Comparison of ENCODE assay signal across 19 cellular contexts in genomic region chr19:52034051-52034728, GRCh38. TPM values are rescaled to one million over a fixed set of nuclear protein-coding genes. Genes with fewer than 3 reads are reported as not detected.
DNase-seq lines count a peak whose midpoint lies in the region; ATAC-seq and TF ChIP-seq lines count a peak whose summit lies in the region.
"Had no signal": no experiment of that assay in that cellular context is flagged by ENCODE, and none has a peak within 500 bp of the region (broad histone marks: within the 10 kb centered on the region; RNA-seq: fewer than 3 reads in every experiment).

No MANE protein-coding gene starts in this region.

- no peak for ATAC-seq in IMR-90 (ENCODE audit: low read depth)
- no peak for ATAC-seq in gastroesophageal sphincter
- ATAC-seq in Right ventricle myocardium superior (ENCODE audit: poor library complexity): no peak
- ATAC-seq: activated T-helper 17 cell treated with anti-CD3 and anti-CD28 coated beads, Interleukin-2, amount 50 U/mL, for 72 hours; T-helper 17 cell had no signal

- H3K27ac Mint-ChIP-seq in CD8-positive, alpha-beta memory T cell: no peak overlapping the region
- no peak overlapping the region for H3K27ac Mint-ChIP-seq in activated T-cell treated with anti-CD3 and anti-CD28 coated beads, Interleukin-2, amount 50 U/mL, for 24 hours
- H3K27ac Mint-ChIP-seq: activated B cell treated with CpG ODN at 0.5 μM for 24 hours; activated T-helper 17 cell treated with anti-CD3 and anti-CD28 coated beads, Interleukin-2, amount 50 U/mL, for 72 hours; mesothelial cell of epicardium; T-helper 17 cell had no signal

- H3K23ac ChIP-seq in IMR-90 (ENCODE audit: low read depth, low read length): no peak overlapping the region

- H3K4me1 Mint-ChIP-seq in CD8-positive, alpha-beta memory T cell: no peaks in the 10 kb centered on the region
- no peaks in the 10 kb centered on the region for H3K4me1 Mint-ChIP-seq in activated T-cell treated with anti-CD3 and anti-CD28 coated beads, Interleukin-2, amount 50 U/mL, for 24 hours (ENCODE audit: low read depth)
- H3K4me1 Mint-ChIP-seq: activated B cell treated with CpG ODN at 0.5 μM for 24 hours; activated T-helper 17 cell treated with anti-CD3 and anti-CD28 coated beads, Interleukin-2, amount 50 U/mL, for 72 hours; mesothelial cell of epicardium; T-helper 17 cell had no signal

- BruUV-seq in IMR-90 (replicated peaks; lab: Mats Ljungman, UMichigan): no TSS peak

- WGBS in IMR-90 (ENCODE audit: extremely low coverage in 2 of 2, insufficient read length in 1 of 2), 2 experiments: 100% methylated on average over 1 of the region's 12 CpGs; no CpG with 5 or more reads in 1 of the 2 experiments
- WGBS in gastroesophageal sphincter (ENCODE audit: low coverage in 1 of 2), 2 donors: 98% methylated on average over 8 to 10 of the region's 12 CpGs

- no peak for TF ChIP-seq RAD21 in IMR-90 (IDR thresholded peaks at IDR 0.05; ENCODE audit: low read length)

- no peak overlapping the region for H2BK20ac ChIP-seq in IMR-90 (ENCODE audit: low read depth, low read length)

- peak overlapping the region; percentile 35 for H3K4me3 ChIP-seq in CD8-positive, alpha-beta memory T cell (ENCODE audit: low read length)
- H3K4me3 ChIP-seq in IMR-90 (ENCODE audit: insufficient read depth, low read depth, low read length): no peak overlapping the region
- peak overlapping the region; percentile 20 to 40 for H3K4me3 ChIP-seq in duodenal mucosa (ENCODE audit: low read depth in 1 of 2, low read length in 2 of 2)
- peak overlapping the region; percentile 14 to 42 for H3K4me3 ChIP-seq in muscle layer of colon (ENCODE audit: low read depth in 1 of 2, low read length in 2 of 2)
- H3K4me3 ChIP-seq in gastroesophageal sphincter: no peak overlapping the region
- H3K4me3 ChIP-seq: testis had no signal

- no peak overlapping the region for H2AK5ac ChIP-seq in IMR-90 (ENCODE audit: low read depth, low read length)

- dilution Hi-C loops in IMR-90 (cut with HindIII; ENCODE audit: low sequenced_read_pairs, unreplicated experiment): no loop called here

- DNase-seq in CD8-positive, alpha-beta memory T cell: no peak
- DNase-seq in IMR-90: peak; percentile 8
- no peak for DNase-seq in Right ventricle myocardium superior
- no peak for DNase-seq in SHP77 (lab: John Stamatoyannopoulos, UW)
- DNase-seq in activated T-cell treated with anti-CD3 and anti-CD28 coated beads, Interleukin-2, amount 50 U/mL, for 24 hours: no peak
- DNase-seq: activated B cell treated with CpG ODN at 0.5 μM for 24 hours; activated CD8-positive, alpha-beta memory T cell treated with anti-CD3 and anti-CD28 coated beads for 24 hours; amygdala; DMS153; Kasumi-1; NCI-H1436; stimulated activated CD4-positive, alpha-beta T cell treated with anti-CD3 and anti-CD28 coated beads, Interleukin-2, amount 100 ng/mL, for 48 hours; T-helper 17 cell; testis had no signal

- POLR2A ChIA-PET in CD8-positive, alpha-beta memory T cell (lab: Charles Lee): no interaction called here
- POLR2A ChIA-PET in IMR-90 (lab: Charles Lee; ENCODE audit: unreplicated experiment): no interaction called here

- H3K36me3 Mint-ChIP-seq in CD8-positive, alpha-beta memory T cell: peaks cover 36 to 75% (median 67%) of the 10 kb centered on the region in 3 donors
- H3K36me3 Mint-ChIP-seq in activated T-cell treated with anti-CD3 and anti-CD28 coated beads, Interleukin-2, amount 50 U/mL, for 24 hours (ENCODE audit: low read depth): peaks cover 97% of the 10 kb centered on the region

- no peak overlapping the region for H3K4me2 ChIP-seq in IMR-90 (ENCODE audit: low read depth, low read length)

- no peak overlapping the region for H4K5ac ChIP-seq in IMR-90 (ENCODE audit: low read depth, low read length)

- intact Hi-C loops in IMR-90 (cut with micrococcal nuclease) (no loop called here), Right ventricle myocardium superior (cut with DNase I) (no loop called here)

- peaks cover 76% of the 10 kb centered on the region for H3K9me3 ChIP-seq in CD8-positive, alpha-beta memory T cell (ENCODE audit: low read length)
- H3K9me3 ChIP-seq in IMR-90 (ENCODE audit: control insufficient read depth, insufficient read depth, low read length) (peaks cover 65% of the 10 kb centered on the region), duodenal mucosa (ENCODE audit: control insufficient read depth in 1 of 2, low read length in 2 of 2) (peaks cover 69 to 90% of the 10 kb centered on the region in 2 donors), muscle layer of colon (ENCODE audit: low read length) (peaks cover 67% of the 10 kb centered on the region), gastroesophageal sphincter (peaks cover 7 to 93% (median 14%) of the 10 kb centered on the region in 3 donors)
- H3K9me3 ChIP-seq: testis had no signal

- H2AK9ac ChIP-seq in IMR-90 (replicated peaks; ENCODE audit: low read depth, low read length, poor library complexity): no peak overlapping the region

- H3K9ac ChIP-seq in IMR-90 (ENCODE audit: low read depth, low read length) (no peak overlapping the region), duodenal mucosa (ENCODE audit: low read depth in 1 of 2, low read length in 2 of 2) (no peak overlapping the region), muscle layer of colon (ENCODE audit: low read length) (no peak overlapping the region)

- H3K4me1 ChIP-seq in CD8-positive, alpha-beta memory T cell (ENCODE audit: insufficient read depth, low read length): no peaks in the 10 kb centered on the region
- H3K4me1 ChIP-seq in IMR-90 (ENCODE audit: control insufficient read depth, insufficient read depth, low read length) (no peaks in the 10 kb centered on the region), duodenal mucosa (ENCODE audit: control insufficient read depth in 1 of 2, insufficient read depth in 2 of 2, low read length in 2 of 2) (peaks cover 0 to under 1% of the 10 kb centered on the region in 2 donors), muscle layer of colon (ENCODE audit: insufficient read depth, low read length) (no peaks in the 10 kb centered on the region), gastroesophageal sphincter (peaks cover 0 to under 1% (median 0%) of the 10 kb centered on the region in 3 donors)
- H3K4me1 ChIP-seq: testis had no signal

- no peaks in the 10 kb centered on the region for H4K20me1 ChIP-seq in IMR-90 (ENCODE audit: insufficient read depth, low read length)

- TF ChIP-seq CTCF in IMR-90 (conservative IDR thresholded peaks at IDR 0.05; ENCODE audit: low read depth, low read length): no peak
- no peak for TF ChIP-seq CTCF in gastroesophageal sphincter (IDR thresholded peaks at IDR 0.05)

- no peak overlapping the region for H3K4me3 Mint-ChIP-seq in CD8-positive, alpha-beta memory T cell
- H3K4me3 Mint-ChIP-seq in activated T-cell treated with anti-CD3 and anti-CD28 coated beads, Interleukin-2, amount 50 U/mL, for 24 hours: no peak overlapping the region
- H3K4me3 Mint-ChIP-seq: activated B cell treated with CpG ODN at 0.5 μM for 24 hours; activated T-helper 17 cell treated with anti-CD3 and anti-CD28 coated beads, Interleukin-2, amount 50 U/mL, for 72 hours; mesothelial cell of epicardium; T-helper 17 cell had no signal

- no peak overlapping the region for H3K14ac ChIP-seq in IMR-90 (replicated peaks; ENCODE audit: low read depth, low read length)

- no peak overlapping the region for H3K56ac ChIP-seq in IMR-90 (ENCODE audit: extremely low read depth, insufficient read depth, low read length)

- H3K18ac ChIP-seq in IMR-90 (ENCODE audit: low read depth, low read length): no peak overlapping the region

- no peak overlapping the region for H2BK15ac ChIP-seq in IMR-90 (ENCODE audit: low read depth, low read length)

- H2BK5ac ChIP-seq in IMR-90 (ENCODE audit: low read depth, low read length, poor library complexity, severe bottlenecking): no peak overlapping the region

- H3K27me3 Mint-ChIP-seq in CD8-positive, alpha-beta memory T cell: no peaks in the 10 kb centered on the region
- H3K27me3 Mint-ChIP-seq in activated T-cell treated with anti-CD3 and anti-CD28 coated beads, Interleukin-2, amount 50 U/mL, for 24 hours: no peaks in the 10 kb centered on the region
- H3K27me3 Mint-ChIP-seq: activated B cell treated with CpG ODN at 0.5 μM for 24 hours; activated T-helper 17 cell treated with anti-CD3 and anti-CD28 coated beads, Interleukin-2, amount 50 U/mL, for 72 hours; T-helper 17 cell had no signal

- no peak for TF ChIP-seq EP300 in gastroesophageal sphincter (IDR thresholded peaks at IDR 0.05)

- H4K91ac ChIP-seq in IMR-90 (ENCODE audit: insufficient read depth, low read depth, low read length): no peak overlapping the region

- no peak overlapping the region for H4K8ac ChIP-seq in IMR-90 (ENCODE audit: low read depth in 2 of 2, low read length in 2 of 2)

- no peaks in the 10 kb centered on the region for H3K9me1 ChIP-seq in IMR-90 (ENCODE audit: insufficient read depth, low read length)

- H3K79me1 ChIP-seq in IMR-90 (ENCODE audit: low read depth in 1 of 2, low read length in 2 of 2): no peaks in the 10 kb centered on the region

- no peak overlapping the region for H3K4ac ChIP-seq in IMR-90 (ENCODE audit: low read depth, low read length)

- TF ChIP-seq POLR2A in IMR-90 (IDR thresholded peaks at IDR 0.05; ENCODE audit: low read depth, low read length) (no peak), gastroesophageal sphincter (IDR thresholded peaks at IDR 0.05) (no peak)

- in situ Hi-C loops in IMR-90 (cut with MboI; ENCODE audit: low sequenced_read_pairs): no loop called here

- no peak overlapping the region for H3K27ac ChIP-seq in CD8-positive, alpha-beta memory T cell (ENCODE audit: low read depth, low read length)
- H3K27ac ChIP-seq in IMR-90 (ENCODE audit: insufficient read depth, low read length) (no peak overlapping the region), duodenal mucosa (ENCODE audit: low read depth, low read length) (no peak overlapping the region), muscle layer of colon (ENCODE audit: low read depth, low read length) (no peak overlapping the region), gastroesophageal sphincter (no peak overlapping the region)
- H3K27ac ChIP-seq: testis had no signal

- H3K27me3 ChIP-seq in CD8-positive, alpha-beta memory T cell (ENCODE audit: insufficient read depth, low read length, poor library complexity, severe bottlenecking): no peaks in the 10 kb centered on the region
- H3K27me3 ChIP-seq in IMR-90 (ENCODE audit: control insufficient read depth, insufficient read depth, low read length) (no peaks in the 10 kb centered on the region), duodenal mucosa (ENCODE audit: control insufficient read depth in 1 of 2, insufficient read depth in 2 of 2, low read length in 2 of 2) (no peaks in the 10 kb centered on the region), muscle layer of colon (ENCODE audit: control insufficient read depth in 1 of 2, insufficient read depth in 2 of 2, low read length in 2 of 2) (no peaks in the 10 kb centered on the region), gastroesophageal sphincter (no peaks in the 10 kb centered on the region)
- H3K27me3 ChIP-seq: testis had no signal

- CTCF ChIA-PET in CD8-positive, alpha-beta memory T cell (lab: Charles Lee): no interaction called here
- CTCF ChIA-PET in IMR-90 (lab: Yijun Ruan, JAX): no interaction called here

- H3K36me3 ChIP-seq in CD8-positive, alpha-beta memory T cell (ENCODE audit: insufficient read depth, low read length): peaks cover 42% of the 10 kb centered on the region
- peaks cover 49% of the 10 kb centered on the region for H3K36me3 ChIP-seq in IMR-90 (ENCODE audit: control insufficient read depth, insufficient read depth, low read length)
- peaks cover 55 to 58% of the 10 kb centered on the region in 2 donors for H3K36me3 ChIP-seq in duodenal mucosa (ENCODE audit: control insufficient read depth in 1 of 2, insufficient read depth in 2 of 2, low read length in 2 of 2)
- peaks cover 55% of the 10 kb centered on the region for H3K36me3 ChIP-seq in muscle layer of colon (ENCODE audit: insufficient read depth, low read length)
- peaks cover 36 to 74% of the 10 kb centered on the region in 2 donors for H3K36me3 ChIP-seq in gastroesophageal sphincter

- H3K9me3 Mint-ChIP-seq in CD8-positive, alpha-beta memory T cell: peaks cover 41 to 90% (median 90%) of the 10 kb centered on the region in 5 donors
- peaks cover 71% of the 10 kb centered on the region for H3K9me3 Mint-ChIP-seq in activated T-cell treated with anti-CD3 and anti-CD28 coated beads, Interleukin-2, amount 50 U/mL, for 24 hours

- no peak overlapping the region for H2AFZ ChIP-seq in IMR-90 (replicated peaks; ENCODE audit: low read length, poor library complexity)

- no peak overlapping the region for H2BK120ac ChIP-seq in IMR-90 (ENCODE audit: low read depth, low read length)

RNA-seq across cellular contexts. Expression of gene ZNF614, which starts 6.0 kb away (rescaled TPM):
- 10 to 100 TPM; 12.3 to 13.0 TPM for total RNA-seq in CD8-positive, alpha-beta memory T cell
- 7.2 TPM for polyA plus RNA-seq in CD8-positive, alpha-beta memory T cell
- 12.4 and 13.9 TPM in 2 replicates for total RNA-seq in IMR-90 (2012; rRNA removed)
- 2.5 and 3.4 TPM in 2 replicates for polyA plus RNA-seq in IMR-90 (2012; rRNA removed)
- polyA plus RNA-seq in IMR-90 (2012; cell fraction: cytosol; rRNA removed): 0.58 and 0.68 TPM in 2 replicates
- 0.51 and 4.0 TPM in 2 replicates for polyA plus RNA-seq in IMR-90 (2012; cell fraction: nucleus; rRNA removed; ENCODE audit: low replicate concordance)
- 10 to 100 TPM in 3 of 4 donors, 1 to 10 TPM in 1; 6.2 to 17.1 (median 12.6) TPM for total RNA-seq in gastroesophageal sphincter
- 5.3 TPM for total RNA-seq in Right ventricle myocardium superior

RNA-seq across cellular contexts. Expression of gene ZNF432, which starts 14.4 kb away (rescaled TPM):
- total RNA-seq in CD8-positive, alpha-beta memory T cell: 10 to 100 TPM; 13.0 to 13.4 TPM
- 5.8 TPM for polyA plus RNA-seq in CD8-positive, alpha-beta memory T cell
- total RNA-seq in IMR-90 (2012; rRNA removed) (12.4 and 12.8 TPM in 2 replicates), gastroesophageal sphincter (10 to 100 TPM in 2 of 4 donors, 1 to 10 TPM in 2; 6.0 to 18.1 (median 10.6) TPM), Right ventricle myocardium superior (8.2 TPM)
- 3.2 and 4.5 TPM in 2 replicates for polyA plus RNA-seq in IMR-90 (2012; rRNA removed)
- polyA plus RNA-seq in IMR-90 (2012; cell fraction: cytosol; rRNA removed): 0.62 and 1.3 TPM in 2 replicates
- polyA plus RNA-seq in IMR-90 (2012; cell fraction: nucleus; rRNA removed; ENCODE audit: low replicate concordance): 12.3 and 45.1 TPM in 2 replicates

RNA-seq across cellular contexts. Expression of gene ZNF615, which starts 26.2 kb away (rescaled TPM):
- 1 to 10 TPM; 7.6 to 8.8 TPM for total RNA-seq in CD8-positive, alpha-beta memory T cell
- polyA plus RNA-seq in CD8-positive, alpha-beta memory T cell: 9.6 TPM
- total RNA-seq in IMR-90 (2012; rRNA removed) (9.7 and 10.9 TPM in 2 replicates), gastroesophageal sphincter (10 to 100 TPM; 11.6 to 29.9 (median 20.0) TPM), Right ventricle myocardium superior (9.6 TPM)
- polyA plus RNA-seq in IMR-90 (2012; rRNA removed): 2.0 and 2.2 TPM in 2 replicates
- polyA plus RNA-seq in IMR-90 (2012; cell fraction: cytosol; rRNA removed): 0.34 and 0.95 TPM in 2 replicates
- polyA plus RNA-seq in IMR-90 (2012; cell fraction: nucleus; rRNA removed; ENCODE audit: low replicate concordance): 0.63 and 4.3 TPM in 2 replicates

RNA-seq across cellular contexts. Expression of gene ZNF350, which starts 47.5 kb away (rescaled TPM):
- 1 to 10 TPM; 9.0 to 10.0 TPM for total RNA-seq in CD8-positive, alpha-beta memory T cell
- 19.4 TPM for polyA plus RNA-seq in CD8-positive, alpha-beta memory T cell
- total RNA-seq in IMR-90 (2012; rRNA removed) (12.8 and 14.0 TPM in 2 replicates), gastroesophageal sphincter (10 to 100 TPM; 11.0 to 17.9 (median 16.5) TPM), Right ventricle myocardium superior (7.6 TPM)
- 3.7 and 4.7 TPM in 2 replicates for polyA plus RNA-seq in IMR-90 (2012; rRNA removed)
- polyA plus RNA-seq in IMR-90 (2012; cell fraction: cytosol; rRNA removed): 0.93 and 4.0 TPM in 2 replicates
- polyA plus RNA-seq in IMR-90 (2012; cell fraction: nucleus; rRNA removed; ENCODE audit: low replicate concordance): 1.0 and 9.6 TPM in 2 replicates

Comparison
In these comparisons a context has a peak if more than half of its experiments do, and no peak if none do; other contexts are left out.
1. H3K4me3 ChIP-seq: peak in CD8-positive, alpha-beta memory T cell (single experiment), duodenal mucosa (2 of 2) and muscle layer of colon (2 of 2); none in IMR-90 (single experiment) and gastroesophageal sphincter (0 of 2).